1 cellular context compared by ENCODE assay signal in genomic region chr11:61814958-61815789, GRCh38.
TF ChIP-seq lines count a peak whose summit lies in the region.

No MANE protein-coding gene starts in this region.

TF ChIP-seq in K562, 482 proteins besides CTCF, POLR2A, EP300 and RAD21 (continued from another document and continues in another):
- TF ChIP-seq ARID3B (CRISPR knock-in tag; IDR thresholded peaks at IDR 0.05; ENCODE audit: borderline replicate concordance): no peak
- TF ChIP-seq HNRNPL (IDR thresholded peaks at IDR 0.05; ENCODE audit: low read depth, low read length): no peak
- TF ChIP-seq ZNF778 (CRISPR knock-in tag; IDR thresholded peaks at IDR 0.05): no peak
- peak; percentile 53; the same call in 1 of the 2 replicates for TF ChIP-seq ILF3 (IDR thresholded peaks at IDR 0.05; ENCODE audit: borderline replicate concordance)
- peak; percentile 47; the same call in 1 of the 2 replicates for TF ChIP-seq ZNF41 (CRISPR knock-in tag; conservative IDR thresholded peaks at IDR 0.05)
- no peak; the same call in 1 of the 2 replicates for TF ChIP-seq FOSL1 (tag; conservative IDR thresholded peaks at IDR 0.05)
- 0 out of 4 replicates have a peak, but pooled peaks of 1 of the 2 experiments have one; percentile 4 for TF ChIP-seq NONO (IDR thresholded peaks at IDR 0.05; ENCODE audit: low read depth in 2 of 2, low read length in 1 of 2)
- no peak for TF ChIP-seq NCOA6 (IDR thresholded peaks at IDR 0.05)
- no peak for TF ChIP-seq STAT5B (CRISPR knock-in tag; IDR thresholded peaks at IDR 0.05)
- no peak for TF ChIP-seq ZNF347 (CRISPR knock-in tag; IDR thresholded peaks at IDR 0.05; ENCODE audit: low read depth)
- no peak for TF ChIP-seq BCLAF1 (IDR thresholded peaks at IDR 0.05; ENCODE audit: borderline replicate concordance in 1 of 2, control insufficient read depth in 1 of 2, low read depth in 2 of 2, low read length in 1 of 2)
- no peak for TF ChIP-seq CBFA2T3 (IDR thresholded peaks at IDR 0.05)
- TF ChIP-seq AFF4 (CRISPR knock-in tag; IDR thresholded peaks at IDR 0.05): no peak; the same call in 1 of the 2 replicates
- TF ChIP-seq NR4A1 (CRISPR knock-in tag; IDR thresholded peaks at IDR 0.05): no peak
- TF ChIP-seq NR4A1 (tag; IDR thresholded peaks at IDR 0.05): peak; percentile 13; the same call in 1 of the 2 replicates
- TF ChIP-seq RBM39 (optimal IDR thresholded peaks at IDR 0.05; ENCODE audit: low read depth, low read length): no peak
- no peak for TF ChIP-seq ZNF695 (CRISPR knock-in tag; IDR thresholded peaks at IDR 0.05)
- TF ChIP-seq ZNF561 (CRISPR knock-in tag; conservative IDR thresholded peaks at IDR 0.05): no peak; the same call in 1 of the 2 replicates
- no peak for TF ChIP-seq ZNF785 (CRISPR knock-in tag; IDR thresholded peaks at IDR 0.05)
- no peak for TF ChIP-seq E2F6 (IDR thresholded peaks at IDR 0.05; ENCODE audit: borderline replicate concordance in 1 of 2, extremely low read depth in 1 of 2, insufficient read depth in 1 of 2, insufficient read length in 1 of 2, low read depth in 1 of 2, low read length in 1 of 2, poor library complexity in 1 of 2, severe bottlenecking in 1 of 2)
- no peak for TF ChIP-seq ZNF277 (CRISPR knock-in tag; IDR thresholded peaks at IDR 0.05; ENCODE audit: borderline replicate concordance)
- TF ChIP-seq ZNF232 (CRISPR knock-in tag; IDR thresholded peaks at IDR 0.05): no peak; the same call in 1 of the 2 replicates
- TF ChIP-seq NCOA4 (IDR thresholded peaks at IDR 0.05; ENCODE audit: partially characterized antibody): no peak
- TF ChIP-seq ZBTB34 (CRISPR knock-in tag; IDR thresholded peaks at IDR 0.05): no peak
- TF ChIP-seq SMARCB1 (IDR thresholded peaks at IDR 0.05; ENCODE audit: insufficient read length, low read depth): no peak
- no peak for TF ChIP-seq MAFK (IDR thresholded peaks at IDR 0.05; ENCODE audit: low read length)
- TF ChIP-seq REST (CRISPR knock-in tag; IDR thresholded peaks at IDR 0.05; ENCODE audit: low read depth): no peak; the same call in none of the 2 replicates
- TF ChIP-seq ELK3 (CRISPR knock-in tag; IDR thresholded peaks at IDR 0.05): no peak
- no peak for TF ChIP-seq MXD1 (CRISPR knock-in tag; IDR thresholded peaks at IDR 0.05; ENCODE audit: borderline replicate concordance, poor library complexity, severe bottlenecking)
- 0 out of 2 replicates have a peak, but pooled peaks have one; percentile 23 for TF ChIP-seq ATF4 (CRISPR knock-in tag; IDR thresholded peaks at IDR 0.05)
- TF ChIP-seq EHMT2 (IDR thresholded peaks at IDR 0.05): no peak
- TF ChIP-seq SMARCC2 (IDR thresholded peaks at IDR 0.05; ENCODE audit: low read depth): no peak
- TF ChIP-seq SP1 (CRISPR knock-in tag; IDR thresholded peaks at IDR 0.05): peak; percentile 74
- no peak for TF ChIP-seq NFE2L1 (tag; IDR thresholded peaks at IDR 0.05; ENCODE audit: borderline replicate concordance, low read depth)
- no peak for TF ChIP-seq ZC3H11A (IDR thresholded peaks at IDR 0.05; ENCODE audit: low read depth, low read length)
- no peak for TF ChIP-seq ZNF263 (CRISPR knock-in tag; IDR thresholded peaks at IDR 0.05; ENCODE audit: borderline replicate concordance)
- no peak for TF ChIP-seq TCFL5 (CRISPR knock-in tag; conservative IDR thresholded peaks at IDR 0.05)
- TF ChIP-seq ZNF639 (CRISPR knock-in tag; conservative IDR thresholded peaks at IDR 0.05 in 1 of 2, IDR thresholded peaks at IDR 0.05 in 1 of 2): no peak
- TF ChIP-seq KLF1 (tag; IDR thresholded peaks at IDR 0.05): no peak
- TF ChIP-seq ZNF668 (CRISPR knock-in tag; IDR thresholded peaks at IDR 0.05): no peak
- TF ChIP-seq RHOXF2B (CRISPR knock-in tag; conservative IDR thresholded peaks at IDR 0.05): no peak; the same call in 1 of the 2 replicates
- TF ChIP-seq ZNF175 (CRISPR knock-in tag; IDR thresholded peaks at IDR 0.05; ENCODE audit: low read depth): no peak
- TF ChIP-seq SAFB2 (IDR thresholded peaks at IDR 0.05; ENCODE audit: borderline replicate concordance, low read depth, low read length, severe bottlenecking): no peak
